19 cellular contexts compared by ENCODE assay signal in genomic region chr6:155253337-155253736, GRCh38. TPM values are rescaled to one million over a fixed set of nuclear protein-coding genes. Genes with fewer than 3 reads are reported as not detected.
DNase-seq lines count a peak whose midpoint lies in the region; ATAC-seq, FAIRE-seq and TF ChIP-seq lines count a peak whose summit lies in the region.
"Had no signal": no experiment of that assay in that cellular context is flagged by ENCODE, and none has a peak within 500 bp of the region (broad histone marks: within the 10 kb centered on the region; RNA-seq: fewer than 3 reads in every experiment).

No MANE protein-coding gene starts in this region.

- intact Hi-C loops in CD4-positive, alpha-beta memory T cell (cut with micrococcal nuclease): no loop called here

- H3K4me1 ChIP-seq in CD4-positive, alpha-beta memory T cell (ENCODE audit: insufficient read depth, low read length): no peaks in the 10 kb centered on the region
- H3K4me1 ChIP-seq in HUES48 (ENCODE audit: control insufficient read depth, insufficient read depth, low read length) (peaks cover 21% of the 10 kb centered on the region), mesodermal cell (ENCODE audit: control insufficient read depth, insufficient read depth, low read length, poor library complexity, severe bottlenecking) (peaks cover 11% of the 10 kb centered on the region)
- H3K4me1 ChIP-seq: BE2C had no signal

- peaks cover 7% of the 10 kb centered on the region for H3K36me3 ChIP-seq in CD4-positive, alpha-beta memory T cell (ENCODE audit: insufficient read depth, low read length)
- peaks cover 88% of the 10 kb centered on the region for H3K36me3 ChIP-seq in HUES48 (ENCODE audit: control insufficient read depth, insufficient read depth, low read length)
- peaks cover 83% of the 10 kb centered on the region for H3K36me3 ChIP-seq in mesodermal cell (ENCODE audit: control insufficient read depth, insufficient read depth, low read length)

- no peaks in the 10 kb centered on the region for H3K9me3 ChIP-seq in CD4-positive, alpha-beta memory T cell (ENCODE audit: control insufficient read depth in 1 of 2, low read length in 2 of 2)
- H3K9me3 ChIP-seq in HUES48 (ENCODE audit: control insufficient read depth, insufficient read depth, low read length) (no peaks in the 10 kb centered on the region), mesodermal cell (ENCODE audit: control insufficient read depth, low read length) (no peaks in the 10 kb centered on the region)
- H3K9me3 ChIP-seq: BE2C had no signal

- H3K36me3 Mint-ChIP-seq in CD4-positive, alpha-beta memory T cell: peaks cover 41 to 64% of the 10 kb centered on the region in 2 donors
- peaks cover 20% of the 10 kb centered on the region for H3K36me3 Mint-ChIP-seq in chondrocyte (ENCODE audit: low read depth)
- H3K36me3 Mint-ChIP-seq in natural killer cell treated with Interleukin-12 subunit alpha and Interleukin-12 subunit beta and Interleukin-15 and Interleukin-18, amount 100 ng/mL, for 72 hours: peaks cover 20% of the 10 kb centered on the region

- no peak for TF ChIP-seq CTCF in chondrocyte (IDR thresholded peaks at IDR 0.05)

- H3K27ac ChIP-seq in CD4-positive, alpha-beta memory T cell (ENCODE audit: low read depth, low read length): no peak overlapping the region
- H3K27ac ChIP-seq in HUES48 (ENCODE audit: low read depth, low read length) (peak overlapping the region; percentile 94), mesodermal cell (ENCODE audit: low read depth, low read length, severe bottlenecking) (peak overlapping the region; percentile 17)

- H3K9me3 Mint-ChIP-seq in CD4-positive, alpha-beta memory T cell: no peaks in the 10 kb centered on the region
- H3K9me3 Mint-ChIP-seq in chondrocyte (ENCODE audit: low read depth): no peaks in the 10 kb centered on the region
- H3K9me3 Mint-ChIP-seq in natural killer cell treated with Interleukin-12 subunit alpha and Interleukin-12 subunit beta and Interleukin-15 and Interleukin-18, amount 100 ng/mL, for 72 hours: no peaks in the 10 kb centered on the region
- H3K9me3 Mint-ChIP-seq: activated B cell treated with CpG ODN at 0.5 μM for 24 hours had no signal

- H3K4me3 ChIP-seq in CD4-positive, alpha-beta memory T cell (ENCODE audit: low read length in 2 of 2): no peak overlapping the region
- H3K4me3 ChIP-seq in HUES48 (ENCODE audit: low read depth, low read length): no peak overlapping the region
- no peak overlapping the region for H3K4me3 ChIP-seq in mesodermal cell (ENCODE audit: extremely low read depth, insufficient read depth, low read length, poor library complexity, severe bottlenecking)
- H3K4me3 ChIP-seq: GM12878 had no signal

- H3K27ac Mint-ChIP-seq in CD4-positive, alpha-beta memory T cell: peak overlapping the region in 5 of 7 donors; percentile 35 to 78 (median 52)
- H3K27ac Mint-ChIP-seq in chondrocyte (ENCODE audit: unreplicated experiment): peak overlapping the region; percentile 29
- peak overlapping the region in 1 of 2 donors; percentile 39 for H3K27ac Mint-ChIP-seq in natural killer cell treated with Interleukin-12 subunit alpha and Interleukin-12 subunit beta and Interleukin-15 and Interleukin-18, amount 100 ng/mL, for 72 hours
- H3K27ac Mint-ChIP-seq: activated B cell treated with CpG ODN at 0.5 μM for 24 hours had no signal

- CTCF ChIA-PET in CD4-positive, alpha-beta memory T cell (lab: Charles Lee; ENCODE audit: partially characterized antibody): interaction anchor here (1.1 kb wide), 1 partner anchor 76 kb away, joined by 4 read pairs; no protein-coding TSS in a partner anchor

- H3K27me3 Mint-ChIP-seq in CD4-positive, alpha-beta memory T cell: no peaks in the 10 kb centered on the region
- no peaks in the 10 kb centered on the region for H3K27me3 Mint-ChIP-seq in chondrocyte (ENCODE audit: low read depth)
- no peaks in the 10 kb centered on the region for H3K27me3 Mint-ChIP-seq in natural killer cell treated with Interleukin-12 subunit alpha and Interleukin-12 subunit beta and Interleukin-15 and Interleukin-18, amount 100 ng/mL, for 72 hours
- H3K27me3 Mint-ChIP-seq: activated B cell treated with CpG ODN at 0.5 μM for 24 hours had no signal

- H3K27me3 ChIP-seq in CD4-positive, alpha-beta memory T cell (ENCODE audit: insufficient read depth, low read length): no peaks in the 10 kb centered on the region
- H3K27me3 ChIP-seq in HUES48 (ENCODE audit: control insufficient read depth, insufficient read depth, low read length): no peaks in the 10 kb centered on the region
- H3K27me3 ChIP-seq: BE2C had no signal

- ATAC-seq in natural killer cell treated with Interleukin-12 subunit alpha and Interleukin-12 subunit beta and Interleukin-15 and Interleukin-18, amount 100 ng/mL, for 72 hours: no peak
- ATAC-seq in HG03442 (IDR thresholded peaks at IDR 0.05; ENCODE audit: unreplicated experiment): no peak
- ATAC-seq: GM12878 had no signal

- 20 to 40% methylated on average over 1 of the region's 1 CpG for WGBS in mesodermal cell (ENCODE audit: insufficient coverage in 2 of 2), 2 experiments

- TF ChIP-seq POLR2A in H54 (IDR thresholded peaks at IDR 0.05; ENCODE audit: low read depth, low read length): no peak

- H3K4me1 Mint-ChIP-seq in CD4-positive, alpha-beta memory T cell: peaks cover 0 to 1% (median 0%) of the 10 kb centered on the region in 4 donors
- peaks cover 33% of the 10 kb centered on the region for H3K4me1 Mint-ChIP-seq in chondrocyte (ENCODE audit: low read depth)
- H3K4me1 Mint-ChIP-seq in natural killer cell treated with Interleukin-12 subunit alpha and Interleukin-12 subunit beta and Interleukin-15 and Interleukin-18, amount 100 ng/mL, for 72 hours (ENCODE audit: low read depth in 2 of 2): peaks cover 0 to 3% of the 10 kb centered on the region in 2 donors

- POLR2A ChIA-PET in CD4-positive, alpha-beta memory T cell (lab: Charles Lee; ENCODE audit: partially characterized antibody): no interaction called here

- no peak overlapping the region for H3K4me3 Mint-ChIP-seq in CD4-positive, alpha-beta memory T cell
- H3K4me3 Mint-ChIP-seq in chondrocyte (ENCODE audit: unreplicated experiment): no peak overlapping the region
- H3K4me3 Mint-ChIP-seq in natural killer cell treated with Interleukin-12 subunit alpha and Interleukin-12 subunit beta and Interleukin-15 and Interleukin-18, amount 100 ng/mL, for 72 hours: no peak overlapping the region
- H3K4me3 Mint-ChIP-seq: activated B cell treated with CpG ODN at 0.5 μM for 24 hours had no signal

- no peak overlapping the region for H3K9ac ChIP-seq in HUES48 (ENCODE audit: low read depth, low read length)

- FAIRE-seq in H54 (lab: Jason Lieb, UNC): no peak
- FAIRE-seq: GM12878, urothelium cell line had no signal

- no peak for DNase-seq in CD4-positive, alpha-beta memory T cell
- DNase-seq in chondrocyte (ENCODE audit: low spot score) (no peak), H54 (ENCODE audit: insufficient read length, low spot score) (no peak), midbrain (lab: John Stamatoyannopoulos, UW) (no peak)
- DNase-seq in natural killer cell treated with Interleukin-12 subunit alpha and Interleukin-12 subunit beta and Interleukin-15 and Interleukin-18, amount 100 ng/mL, for 72 hours (ENCODE audit: low spot score): no peak
- DNase-seq: activated B cell treated with CpG ODN at 0.5 μM for 24 hours; BE2C; EL; KBM-7; NCI-H1436; stimulated activated CD4-positive, alpha-beta T cell treated with anti-CD3 and anti-CD28 coated beads, Interleukin-2, amount 100 ng/mL, for 24 hours; stimulated activated CD8-positive, alpha-beta memory T cell treated with anti-CD3 and anti-CD28 coated beads, Interleukin-4, amount 100 ng/mL, for 48 hours; SW 1271 had no signal

RNA-seq across cellular contexts. Expression of gene CLDN20, which starts 10.5 kb away (rescaled TPM):
- total RNA-seq in CD4-positive, alpha-beta memory T cell: not detected
- not detected for polyA plus RNA-seq in CD4-positive, alpha-beta memory T cell
- total RNA-seq in chondrocyte: not detected in 3 replicates
- not detected for polyA plus RNA-seq in mesodermal cell (2013, experiment 1 of 2)
- polyA plus RNA-seq in mesodermal cell (2013, experiment 2 of 2): not detected
- not detected for total RNA-seq in natural killer cell treated with Interleukin-12 subunit alpha and Interleukin-12 subunit beta and Interleukin-15 and Interleukin-18, amount 100 ng/mL, for 72 hours
- total RNA-seq: activated B cell treated with CpG ODN at 0.5 μM for 24 hours, GM12878, OCI-LY7 had no signal
